27 cellular contexts compared by ENCODE assay signal in genomic region chr2:98165516-98166071, GRCh38.
"Had no signal": no experiment of that assay in that cellular context is flagged by ENCODE, and none has a peak within 500 bp of the region (broad histone marks: within the 10 kb centered on the region; RNA-seq: fewer than 3 reads in every experiment).

No MANE protein-coding gene starts in this region.

- H3K27ac Mint-ChIP-seq: immature natural killer cell; natural killer cell; progenitor cell of endocrine pancreas; stimulated activated memory B cell treated with anti-CD40 and anti-IgM and Interleukin-4, amounts not matched to agents 10 μg/mL and 1 μg/mL and 100 μg/mL, for 72 hours; type B pancreatic cell had no signal

- H3K9me3 ChIP-seq: esophagus muscularis mucosa, left ventricle myocardium inferior, lower lobe of right lung, neutrophil, sigmoid colon, spleen, testis, tibial artery had no signal

- ATAC-seq: foreskin keratinocyte; left colon; lower lobe of right lung; natural killer cell; stimulated activated memory B cell treated with anti-CD40 and anti-IgM and Interleukin-4, amounts not matched to agents 10 μg/mL and 1 μg/mL and 100 μg/mL, for 72 hours; stimulated activated naive CD8-positive, alpha-beta T cell treated with anti-CD3 and anti-CD28 coated beads, Interleukin-15, Interleukin-2, amounts not matched to agents 100 U/mL and 50 U/mL, for 24 hours had no signal

- H3K79me2 ChIP-seq: parathyroid adenoma had no signal

- H3K4me1 ChIP-seq: lower lobe of right lung, parathyroid adenoma, spleen had no signal

- H3K4me3 ChIP-seq: coronary artery, dorsolateral prefrontal cortex, esophagus muscularis mucosa, left ventricle myocardium inferior, lower lobe of right lung, sigmoid colon, skin epidermis, spleen, testis, tibial artery had no signal

- H3K27ac ChIP-seq: coronary artery, dorsolateral prefrontal cortex, esophagus muscularis mucosa, foreskin keratinocyte, lower lobe of right lung, neutrophil, parathyroid adenoma, sigmoid colon, skin epidermis, spleen, testis, tibial artery had no signal

- H3K36me3 ChIP-seq: esophagus muscularis mucosa, left ventricle myocardium inferior, lower lobe of right lung, neutrophil, sigmoid colon, spleen, tibial artery had no signal

- H3K36me3 Mint-ChIP-seq: immature natural killer cell; natural killer cell; stimulated activated memory B cell treated with anti-CD40 and anti-IgM and Interleukin-4, amounts not matched to agents 10 μg/mL and 1 μg/mL and 100 μg/mL, for 72 hours; type B pancreatic cell had no signal

- H3K9me3 Mint-ChIP-seq: natural killer cell; stimulated activated memory B cell treated with anti-CD40 and anti-IgM and Interleukin-4, amounts not matched to agents 10 μg/mL and 1 μg/mL and 100 μg/mL, for 72 hours had no signal

- H3K27me3 ChIP-seq: dorsolateral prefrontal cortex, esophagus muscularis mucosa, foreskin keratinocyte, sigmoid colon, spleen, testis, tibial artery had no signal

- H2AFZ ChIP-seq: parathyroid adenoma had no signal

- H3K4me1 Mint-ChIP-seq: immature natural killer cell; natural killer cell; stimulated activated memory B cell treated with anti-CD40 and anti-IgM and Interleukin-4, amounts not matched to agents 10 μg/mL and 1 μg/mL and 100 μg/mL, for 72 hours had no signal

- DNase-seq: dorsolateral prefrontal cortex; effector CD4-positive, alpha-beta T cell; foreskin keratinocyte; glutamatergic neuron; hypothalamus; immature natural killer cell; islet precursor cell; kidney glomerular epithelial cell; left colon; left ventricle myocardium inferior; lower lobe of right lung; natural killer cell; sigmoid colon; spleen; stimulated activated CD4-positive, alpha-beta T cell treated with anti-CD3 and anti-CD28 coated beads, Interleukin-4, amount 100 ng/mL, for 4 hours; stimulated activated naive CD8-positive, alpha-beta T cell treated with anti-CD3 and anti-CD28 coated beads, Interleukin-15, Interleukin-2, amounts not matched to agents 100 U/mL and 50 U/mL, for 24 hours; substantia nigra; testis; tibial artery had no signal

- H3K9ac ChIP-seq: parathyroid adenoma had no signal

- H3K4me3 Mint-ChIP-seq: immature natural killer cell; natural killer cell; stimulated activated memory B cell treated with anti-CD40 and anti-IgM and Interleukin-4, amounts not matched to agents 10 μg/mL and 1 μg/mL and 100 μg/mL, for 72 hours; type B pancreatic cell had no signal
